2 cellular contexts compared by ENCODE assay signal in genomic region chr2:231563378-231563961, GRCh38.
TF ChIP-seq lines count a peak whose summit lies in the region.

No MANE protein-coding gene starts in this region.

TF ChIP-seq in HCT116, 20 proteins besides CTCF, POLR2A, EP300 and RAD21:
- TF ChIP-seq YY1 (IDR thresholded peaks at IDR 0.05; ENCODE audit: extremely low read depth, insufficient replicate concordance, low read depth, low read length) (peak; percentile 24), POLR2AphosphoS5 (IDR thresholded peaks at IDR 0.05; ENCODE audit: low read depth, low read length) (no peak)
TF ChIP-seq in HCT116: peak in this region for 1.

TF ChIP-seq in K562, 482 proteins besides CTCF, POLR2A, EP300 and RAD21:
- TF ChIP-seq MXI1 (IDR thresholded peaks at IDR 0.05; ENCODE audit: low read depth, low read length) (no peak), VEZF1 (CRISPR knock-in tag; IDR thresholded peaks at IDR 0.05) (peak; percentile 57), RUNX1 (IDR thresholded peaks at IDR 0.05; ENCODE audit: low read depth) (no peak), SNRNP70 (optimal IDR thresholded peaks at IDR 0.05; ENCODE audit: low read depth, low read length) (no peak), MAZ (CRISPR knock-in tag; conservative IDR thresholded peaks at IDR 0.05 in 1 of 2, IDR thresholded peaks at IDR 0.05 in 1 of 2) (0 out of 4 replicates have a peak, but pooled peaks of 1 of the 2 experiments have one; percentile 12), SMC3 (conservative IDR thresholded peaks at IDR 0.05; ENCODE audit: insufficient read depth, low read depth, low read length) (peak; percentile 55; the same call in 1 of the 2 replicates), RCOR1 (IDR thresholded peaks at IDR 0.05; ENCODE audit: borderline replicate concordance in 1 of 2, low read depth in 2 of 2, low read length in 2 of 2) (0 out of 4 replicates have a peak, but pooled peaks of 1 of the 2 experiments have one; percentile 9), AFF1 (IDR thresholded peaks at IDR 0.05; ENCODE audit: low read depth in 1 of 2, partially characterized antibody in 2 of 2) (no peak), NONO (IDR thresholded peaks at IDR 0.05; ENCODE audit: low read depth in 2 of 2, low read length in 1 of 2) (no peak)
TF ChIP-seq in K562: peak in this region for 4.
